Comparison of ENCODE assay signal across 31 cellular contexts in the genomic region with DNA sequence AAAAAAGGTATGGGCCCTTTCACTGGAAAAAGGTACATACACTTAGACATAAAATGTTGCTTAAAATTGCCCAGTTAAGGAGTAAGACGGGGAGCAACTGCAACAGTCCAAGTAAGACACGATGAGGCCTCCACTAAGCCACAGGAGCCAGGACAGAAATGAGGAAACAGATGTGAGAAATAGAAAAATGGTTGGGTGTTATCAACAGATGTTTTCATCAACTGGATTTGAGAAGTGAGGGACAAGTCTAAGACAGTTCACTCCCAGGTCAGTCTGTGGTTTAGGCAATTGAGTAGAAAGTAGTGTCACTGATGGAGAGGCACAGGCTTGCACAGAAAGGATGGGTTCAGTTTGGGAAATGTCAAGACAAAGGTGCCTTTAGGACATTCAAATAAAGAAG.
"Had no signal": no experiment of that assay in that cellular context is flagged by ENCODE, and none has a peak within 500 bp of the region (broad histone marks: within the 10 kb centered on the region; RNA-seq: fewer than 3 reads in every experiment).

No MANE protein-coding gene starts in this region.

- ATAC-seq: activated CD4-positive, CD25-positive, alpha-beta regulatory T cell treated with anti-CD3 and anti-CD28 coated beads, Interleukin-2, amount 50 U/mL, for 24 hours; gastrocnemius medialis; natural killer cell; psoas muscle; stimulated activated naive B cell treated with anti-CD40 and anti-IgM and Interleukin-4, amounts not matched to agents 10 μg/mL and 1 μg/mL and 100 μg/mL, for 72 hours had no signal

- H3K4me3 ChIP-seq: adrenal gland, ascending aorta, cardiac muscle cell, colonic mucosa, esophagus squamous epithelium, gastrocnemius medialis, left ventricle myocardium inferior, lung, neural progenitor cell, psoas muscle, sigmoid colon, transverse colon had no signal

- DNase-seq: activated CD4-positive, alpha-beta memory T cell treated with anti-CD3 and anti-CD28 coated beads for 36 hours; activated CD4-positive, alpha-beta T cell treated with anti-CD3 and anti-CD28 coated beads, Interleukin-2, amount 10 ng/mL, durations not matched to agents 24 days and 14 days; activated CD8-positive, alpha-beta memory T cell treated with anti-CD3 and anti-CD28 coated beads, Interleukin-2, amount 50 U/mL, for 4 hours; activated effector memory CD4-positive, alpha-beta T cell treated with anti-CD3 and anti-CD28 coated beads, Interleukin-2, amount 50 U/mL, for 16 hours; activated naive CD4-positive, alpha-beta T cell treated with anti-CD3 and anti-CD28 coated beads for 36 hours; activated naive CD8-positive, alpha-beta T cell treated with anti-CD3 and anti-CD28 coated beads for 36 hours; activated T-cell treated with anti-CD3 and anti-CD28 coated beads, Interleukin-2, amount 50 U/mL, for 1 hour; adrenal gland; cerebellar nuclear complex; colonic mucosa; effector CD8-positive, alpha-beta T cell; esophagus squamous epithelium; gastrocnemius medialis; glutamatergic neuron; islet precursor cell; left ventricle myocardium inferior; mesendoderm; natural killer cell; occipital lobe; psoas muscle; sigmoid colon; small intestine; stimulated activated CD4-positive, alpha-beta T cell treated with anti-CD3 and anti-CD28 coated beads, Interleukin-2, amount 100 ng/mL, for 24 hours; stimulated activated naive B cell treated with anti-CD40 and anti-IgM and Interleukin-4, amounts not matched to agents 10 μg/mL and 1 μg/mL and 100 μg/mL, for 72 hours; T1000; transverse colon had no signal
